In genomic region chr22:42856865-42857704, GRCh38 we compare ENCODE assay signal across 8 cellular contexts. TPM values are rescaled to one million over a fixed set of nuclear protein-coding genes. Genes with fewer than 3 reads are reported as not detected.
A peak's percentile ranks its signal among the peaks of the same experiment; 100 is the strongest.
DNase-seq lines count a peak whose midpoint lies in the region; ATAC-seq, FAIRE-seq and TF ChIP-seq lines count a peak whose summit lies in the region.

Gene ARFGAP3 (minus strand): TSS chr22:42857273. CDS start chr22:42857182, 91 bp downstream.

- intact Hi-C loops in Calu3 (cut with micrococcal nuclease; ENCODE audit: unreplicated experiment) (no loop called here), OCI-LY7 (cut with micrococcal nuclease; ENCODE audit: unreplicated experiment) (loop anchor here (5.0 kb wide), 1 partner anchor 230 kb away; the partner anchor contains the start of gene TTLL1), endothelial cell of umbilical vein (cut with micrococcal nuclease) (loop anchor here (5.0 kb wide), 1 partner anchor 195 kb away; no protein-coding TSS in a partner anchor)

- peaks cover 8% of the 10 kb centered on the region; the same call in 1 of the 2 replicates for H3K79me2 ChIP-seq in OCI-LY7 (ENCODE audit: insufficient read depth, low read depth, low read length)
- H3K79me2 ChIP-seq in endothelial cell of umbilical vein (ENCODE audit: control insufficient read depth, insufficient read depth, low read length) = peaks cover 13% of the 10 kb centered on the region

- peak; percentile 78 for TF ChIP-seq POLR2A in endothelial cell of umbilical vein (IDR thresholded peaks at IDR 0.05; ENCODE audit: low read depth, low read length)

- peak; percentile 91 for FAIRE-seq in endothelial cell of umbilical vein (lab: Jason Lieb, UNC)

- DNase-seq in Calu3 (peak; percentile 98), HuH-7 (ENCODE audit: low spot score) (peak; percentile 98), OCI-LY7 (ENCODE audit: low spot score) (peak; percentile 92), activated T-cell treated with anti-CD3 and anti-CD28 coated beads for 1 hour (ENCODE audit: low read depth) (peak; percentile 93), endothelial cell of umbilical vein (ENCODE audit: low read depth, low spot score) (peak; percentile 94), midbrain (lab: John Stamatoyannopoulos, UW) (peak; percentile 94)
- DNase-seq in stimulated activated CD8-positive, alpha-beta memory T cell treated with anti-CD3 and anti-CD28 coated beads, Interleukin-15, amount 100 ng/mL, for 48 hours (ENCODE audit: low read depth in 2 of 2) = peak; percentile 94

- peak within 1 kb of the TSS; percentile 74 for H3K4me3 ChIP-seq in OCI-LY7 (ENCODE audit: low read depth, low read length, poor library complexity, severe bottlenecking)
- peak within 1 kb of the TSS; percentile 61 to 81 (median 65) for H3K4me3 ChIP-seq in endothelial cell of umbilical vein (replicated peaks in 1 of 3; ENCODE audit: insufficient read depth in 1 of 3, low read depth in 1 of 3, low read length in 3 of 3)

- TF ChIP-seq CTCF in Calu3 (IDR thresholded peaks at IDR 0.05; ENCODE audit: unreplicated experiment) (no peak), OCI-LY7 (conservative IDR thresholded peaks at IDR 0.05; ENCODE audit: low read length) (no peak), endothelial cell of umbilical vein (IDR thresholded peaks at IDR 0.05; ENCODE audit: extremely low read depth in 1 of 2, insufficient read depth in 1 of 2, low read depth in 1 of 2, low read length in 2 of 2) (no peak)

- peak within 1 kb of the TSS; percentile 83 for H3K4me3 Mint-ChIP-seq in Calu3 (ENCODE audit: low read depth, unreplicated experiment)

- peaks cover 11% of the 10 kb centered on the region for H3K4me1 Mint-ChIP-seq in Calu3 (ENCODE audit: low read depth, unreplicated experiment)

- H3K9me3 Mint-ChIP-seq in Calu3 (ENCODE audit: low read depth, unreplicated experiment) = no peaks in the 10 kb centered on the region

- ATAC-seq in GM21447 (IDR thresholded peaks at IDR 0.05; ENCODE audit: unreplicated experiment) = peak; percentile 72

- BruUV-seq in Calu3 (replicated peaks; lab: Mats Ljungman, UMichigan) (no TSS peak), OCI-LY7 (replicated peaks; lab: Mats Ljungman, UMichigan) (no TSS peak), endothelial cell of umbilical vein (replicated peaks; lab: Mats Ljungman, UMichigan) (no TSS peak)

- dilution Hi-C loops in endothelial cell of umbilical vein (cut with MboI; ENCODE audit: extremely low pct_ligation_motif_present, low sequenced_read_pairs) = no loop called here

- H3K27me3 ChIP-seq in endothelial cell of umbilical vein (ENCODE audit: control insufficient read depth in 2 of 2, insufficient read depth in 2 of 2, low read length in 2 of 2) = no peaks in the 10 kb centered on the region

- CTCF ChIA-PET in Calu3 (lab: Charles Lee) (interaction anchor here (0.8 to 2.1 kb wide), 3 partner anchors 10 to 31 kb away, joined by 3 to 7 read pairs (median 7); no protein-coding TSS in a partner anchor), OCI-LY7 (lab: Charles Lee; ENCODE audit: unreplicated experiment) (interaction anchor here (2.9 kb wide), 1 partner anchor 11 kb away, joined by 11 read pairs; no protein-coding TSS in a partner anchor), endothelial cell of umbilical vein (lab: Charles Lee) (interaction anchor here (0.8 to 3.6 kb wide), 9 partner anchors 11 to 233 kb away, joined by 3 to 21 read pairs (median 6); no protein-coding TSS in a partner anchor)

- peaks cover 48% of the 10 kb centered on the region for H3K36me3 Mint-ChIP-seq in Calu3 (ENCODE audit: insufficient read depth, unreplicated experiment)

- H3K36me3 ChIP-seq in OCI-LY7 (ENCODE audit: insufficient read depth, low read length) (no peaks in the 10 kb centered on the region; the same call in 1 of the 2 replicates), endothelial cell of umbilical vein (ENCODE audit: control insufficient read depth in 2 of 2, extremely low read depth in 1 of 2, insufficient read depth in 2 of 2, low read length in 2 of 2) (no peaks in the 10 kb centered on the region)

- H3K4me1 ChIP-seq in OCI-LY7 (ENCODE audit: insufficient read depth, low read length, poor library complexity, severe bottlenecking) = peaks cover 21% of the 10 kb centered on the region
- peaks cover 2% of the 10 kb centered on the region for H3K4me1 ChIP-seq in endothelial cell of umbilical vein (ENCODE audit: control insufficient read depth, extremely low read depth, insufficient read depth, low read length)

- no peaks in the 10 kb centered on the region for H3K9me2 ChIP-seq in OCI-LY7 (ENCODE audit: insufficient read depth, low read length)

- H3K9me3 ChIP-seq in OCI-LY7 (ENCODE audit: low read length) (no peaks in the 10 kb centered on the region), endothelial cell of umbilical vein (replicated peaks; ENCODE audit: control insufficient read depth, insufficient read depth, low read length) (no peaks in the 10 kb centered on the region)

- no peaks in the 10 kb centered on the region for H3K9me1 ChIP-seq in endothelial cell of umbilical vein (replicated peaks; ENCODE audit: control insufficient read depth, extremely low read depth, insufficient read depth, low read length)

- H2AFZ ChIP-seq in OCI-LY7 (ENCODE audit: low read length) (peak within 1 kb of the TSS; percentile 80), endothelial cell of umbilical vein (ENCODE audit: low read depth, low read length) (peak within 1 kb of the TSS; percentile 82)

- H3K27ac Mint-ChIP-seq in Calu3 (ENCODE audit: unreplicated experiment) = peak within 1 kb of the TSS; percentile 92

- peak within 1 kb of the TSS; percentile 28 for H3K27ac ChIP-seq in OCI-LY7 (ENCODE audit: low read depth, low read length, poor library complexity, severe bottlenecking)
- peak within 1 kb of the TSS; percentile 89 for H3K27ac ChIP-seq in endothelial cell of umbilical vein (ENCODE audit: insufficient read depth, low read depth, low read length)

- H3K27me3 Mint-ChIP-seq in Calu3 (ENCODE audit: unreplicated experiment) = no peaks in the 10 kb centered on the region

- H4K20me1 ChIP-seq in OCI-LY7 (ENCODE audit: insufficient read depth, low read length) (no peaks in the 10 kb centered on the region), endothelial cell of umbilical vein (replicated peaks; ENCODE audit: control insufficient read depth, extremely low read depth, insufficient read depth, low read length) (no peaks in the 10 kb centered on the region)

- peak within 1 kb of the TSS; percentile 86 for H3K4me2 ChIP-seq in OCI-LY7 (ENCODE audit: low read length)
- H3K4me2 ChIP-seq in endothelial cell of umbilical vein (ENCODE audit: insufficient read depth, low read length) = peak within 1 kb of the TSS; percentile 73

- POLR2A ChIA-PET in OCI-LY7 (lab: Charles Lee) (interaction anchor here (0.6 to 1.2 kb wide), 4 partner anchors 13 to 458 kb away, joined by 3 to 4 read pairs (median 3); no protein-coding TSS in a partner anchor), endothelial cell of umbilical vein (lab: Charles Lee) (interaction anchor here (0.7 to 1.6 kb wide), 2 partner anchors 13 to 159 kb away, joined by 3 to 5 read pairs; no protein-coding TSS in a partner anchor)

- H3K9ac ChIP-seq in endothelial cell of umbilical vein (replicated peaks; ENCODE audit: extremely low read depth, insufficient read depth, low read length) = peak within 1 kb of the TSS; percentile 94

TF ChIP-seq in endothelial cell of umbilical vein, 7 proteins besides CTCF, POLR2A, EP300 and RAD21:
- TF ChIP-seq JUN (IDR thresholded peaks at IDR 0.05; ENCODE audit: borderline replicate concordance, insufficient read depth, insufficient read length, low read depth) (no peak), MAX (IDR thresholded peaks at IDR 0.05; ENCODE audit: insufficient read depth, insufficient read length) (peak; percentile 89), MYC (IDR thresholded peaks at IDR 0.05; ENCODE audit: low read depth, low read length) (no peak), GATA2 (IDR thresholded peaks at IDR 0.05; ENCODE audit: insufficient read depth, insufficient read length, low read depth, low read length) (no peak), EZH2 (IDR thresholded peaks at IDR 0.05; ENCODE audit: borderline replicate concordance, low read depth, low read length, severe bottlenecking) (no peak), FOS (IDR thresholded peaks at IDR 0.05; ENCODE audit: borderline replicate concordance, insufficient read depth, low read length) (no peak), POLR2AphosphoS5 (IDR thresholded peaks at IDR 0.05; ENCODE audit: insufficient read depth, low read depth, low read length) (peak; percentile 91)

RNA-seq across cellular contexts. Expression of gene ARFGAP3, which starts in this region (rescaled TPM):
- 29.7 and 37.8 TPM in 2 replicates for total RNA-seq in Calu3 (2022)
- total RNA-seq in OCI-LY7 (2014; rRNA removed; shearing (Covaris generic)) = 24.2 and 29.9 TPM in 2 replicates
- total RNA-seq in OCI-LY7 (2022) = 47.0 and 49.0 TPM in 2 replicates
- 33.4 and 40.2 TPM in 2 replicates for total RNA-seq in endothelial cell of umbilical vein
- polyA plus RNA-seq in endothelial cell of umbilical vein = 23.6 and 29.1 TPM in 2 replicates
- polyA plus RNA-seq in endothelial cell of umbilical vein (2011; cell fraction: cytosol; rRNA removed) = 23.4 and 26.7 TPM in 2 replicates
- polyA plus RNA-seq in endothelial cell of umbilical vein (2011; cell fraction: nucleus; rRNA removed) = 37.7 and 42.1 TPM in 2 replicates
- 26.1 and 27.9 TPM in 2 replicates for polyA plus RNA-seq in endothelial cell of umbilical vein (2012)
- 37.5 and 39.3 TPM in 2 replicates for polyA minus RNA-seq in endothelial cell of umbilical vein
- polyA minus RNA-seq in endothelial cell of umbilical vein (2011; cell fraction: cytosol; rRNA and poly(A)+ RNA removed) = 10.3 TPM
- 26.4 and 28.7 TPM in 2 replicates for polyA minus RNA-seq in endothelial cell of umbilical vein (2011; cell fraction: nucleus; rRNA and poly(A)+ RNA removed)

Comparison
In these comparisons a context has a peak if more than half of its experiments do, and no peak if none do; other contexts are left out.
1. Peak in every context shown above with its lines: DNase-seq, ATAC-seq, H3K4me3 ChIP-seq and H3K27ac ChIP-seq.